ENCODE assay signal across 18 cellular contexts in the genomic region with DNA sequence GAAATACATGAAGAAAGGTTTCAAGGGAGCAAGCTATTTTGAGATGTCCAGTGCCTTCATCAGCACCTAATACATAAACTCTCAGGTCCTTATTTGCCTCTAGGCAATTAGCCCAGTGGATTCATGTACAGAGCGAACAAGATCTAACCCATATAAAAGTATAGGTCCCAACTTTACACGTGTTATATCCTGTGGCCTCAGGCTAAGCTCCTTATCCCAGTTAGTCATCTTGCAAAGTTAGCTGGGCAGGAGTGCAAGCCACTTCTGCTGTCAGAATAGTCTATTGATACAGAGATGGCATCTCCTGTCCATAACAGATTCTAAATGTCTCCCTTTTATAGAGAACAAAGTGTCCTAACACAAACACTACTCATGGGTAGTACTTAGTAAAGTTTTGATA.
DNase-seq lines count a peak whose midpoint lies in the region; ATAC-seq and TF ChIP-seq lines count a peak whose summit lies in the region.
"Had no signal": no experiment of that assay in that cellular context is flagged by ENCODE, and none has a peak within 500 bp of the region (broad histone marks: within the 10 kb centered on the region; RNA-seq: fewer than 3 reads in every experiment).

No MANE protein-coding gene starts in this region.

- peaks cover 8% of the 10 kb centered on the region for H3K27me3 Mint-ChIP-seq in Caco-2 (ENCODE audit: insufficient read depth, unreplicated experiment)
- H3K27me3 Mint-ChIP-seq: CD4-positive, alpha-beta memory T cell had no signal

- H3K9me3 ChIP-seq in Caco-2 = no peaks in the 10 kb centered on the region
- H3K9me3 ChIP-seq: A549, BE2C had no signal

- H3K27me3 ChIP-seq in Caco-2 (replicated peaks; ENCODE audit: control insufficient read depth, insufficient read depth, low read length) = no peaks in the 10 kb centered on the region
- H3K27me3 ChIP-seq: BE2C had no signal

- intact Hi-C loops in Caco-2 (cut with micrococcal nuclease; ENCODE audit: unreplicated experiment) = no loop called here

- no peak overlapping the region for H3K27ac ChIP-seq in RWPE1
- H3K27ac ChIP-seq in epithelial cell of prostate = no peak overlapping the region
- H3K27ac ChIP-seq: A549, C4-2B, HL-60 had no signal

- H3K36me3 Mint-ChIP-seq in Caco-2 (ENCODE audit: insufficient read depth, unreplicated experiment) = no peaks in the 10 kb centered on the region
- H3K36me3 Mint-ChIP-seq: CD4-positive, alpha-beta memory T cell had no signal

- H3K9me3 Mint-ChIP-seq in Caco-2 (ENCODE audit: unreplicated experiment) = no peaks in the 10 kb centered on the region
- H3K9me3 Mint-ChIP-seq: GM23338 had no signal

- H3K4me1 Mint-ChIP-seq in Caco-2 (ENCODE audit: low read depth, unreplicated experiment) = no peaks in the 10 kb centered on the region
- H3K4me1 Mint-ChIP-seq: CD4-positive, alpha-beta memory T cell had no signal

- CTCF ChIA-PET in RWPE1 (lab: Yijun Ruan, JAX) (interaction anchor here (0.6 kb wide), 1 partner anchor 281 kb away, joined by 6 read pairs; no protein-coding TSS in a partner anchor), Caco-2 (lab: Charles Lee) (no interaction called here)

- no peak overlapping the region for H3K4me3 Mint-ChIP-seq in Caco-2 (ENCODE audit: unreplicated experiment)
- H3K4me3 Mint-ChIP-seq: CD4-positive, alpha-beta memory T cell; GM23338 had no signal

- TF ChIP-seq CTCF in LNCaP clone FGC (IDR thresholded peaks at IDR 0.05; ENCODE audit: control insufficient read depth, extremely low read depth, insufficient read depth) (no peak), RWPE1 (conservative IDR thresholded peaks at IDR 0.05; ENCODE audit: low read depth) (no peak), Caco-2 (IDR thresholded peaks at IDR 0.05; ENCODE audit: insufficient read depth in 1 of 2, low read depth in 1 of 2, low read length in 1 of 2, severe bottlenecking in 1 of 2, unreplicated experiment in 1 of 2) (no peak)

- H3K4me3 ChIP-seq in LNCaP clone FGC (ENCODE audit: low read depth, low read length) (no peak overlapping the region), Caco-2 (ENCODE audit: low read depth, low read length) (no peak overlapping the region)
- H3K4me3 ChIP-seq: A549, GM12878, GM23338 had no signal

- no peaks in the 10 kb centered on the region for H3K36me3 ChIP-seq in Caco-2 (ENCODE audit: control insufficient read depth, insufficient read depth, low read length)
- H3K36me3 ChIP-seq: BE2C had no signal

- no TSS peak for BruUV-seq in Caco-2 (replicated peaks; lab: Mats Ljungman, UMichigan)

- no peak overlapping the region for H3K27ac Mint-ChIP-seq in Caco-2 (ENCODE audit: unreplicated experiment)
- H3K27ac Mint-ChIP-seq: CD4-positive, alpha-beta memory T cell; GM23338 had no signal

- POLR2A ChIA-PET in RWPE1 (lab: Yijun Ruan, JAX; ENCODE audit: low non-redundant PET) = no interaction called here
- POLR2A ChIA-PET in Caco-2 (lab: Charles Lee) = no interaction called here

- DNase-seq in EH (ENCODE audit: low read depth) (peak; percentile 23), LNCaP clone FGC (ENCODE audit: low read depth) (peak; percentile 98), RWPE1 (ENCODE audit: low spot score) (peak; percentile 5), epithelial cell of prostate (ENCODE audit: low read depth, low spot score) (peak; percentile 14), Caco-2 (no peak)
- DNase-seq in NK-92 treated with Interleukin-12 subunit alpha and Interleukin-12 subunit beta, amount 100 ng/mL, for 24 hours (lab: John Stamatoyannopoulos, UW) = no peak
- DNase-seq: BE2C; CD4-positive, alpha-beta memory T cell; COR-L47; DND-41; H7 had no signal

- H3K4me1 ChIP-seq in Caco-2 = no peaks in the 10 kb centered on the region
- H3K4me1 ChIP-seq: A549, BE2C had no signal

- ATAC-seq in HG03342 (IDR thresholded peaks at IDR 0.05; ENCODE audit: unreplicated experiment) (no peak), HG03095 (IDR thresholded peaks at IDR 0.05; ENCODE audit: unreplicated experiment) (no peak)
- ATAC-seq: A549, GM12878, GM23338 had no signal

Comparison
In these comparisons a context has a peak if more than half of its experiments do, and no peak if none do; other contexts are left out.
1. DNase-seq: peak in EH (single experiment), LNCaP clone FGC (single experiment), RWPE1 (single experiment) and epithelial cell of prostate (single experiment); none in Caco-2 (0 of 2) and NK-92 treated with Interleukin-12 subunit alpha and Interleukin-12 subunit beta, amount 100 ng/mL, for 24 hours (single experiment).